Comparison of ENCODE assay signal across 7 cellular contexts in the genomic region with DNA sequence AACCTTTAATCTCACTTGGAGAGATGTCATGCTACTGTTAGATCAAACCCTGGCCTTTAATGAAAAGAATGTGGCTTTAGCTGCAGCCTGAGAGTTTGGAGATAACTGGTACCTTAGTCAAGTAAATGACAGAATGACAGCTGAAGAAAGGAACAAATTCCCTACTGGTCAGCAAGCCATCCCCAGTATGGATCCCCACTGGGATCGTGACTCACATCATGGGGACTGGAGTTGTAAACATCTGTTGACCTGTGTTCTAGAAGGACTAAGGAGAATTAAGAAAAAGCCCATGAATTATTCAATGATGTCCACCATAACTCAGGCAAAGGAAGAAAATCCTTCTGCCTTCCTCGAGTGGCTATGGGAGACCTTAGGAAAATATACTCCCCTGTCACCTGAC. TPM values are rescaled to one million over a fixed set of nuclear protein-coding genes. Genes with fewer than 3 reads are reported as not detected.
A peak's percentile ranks its signal among the peaks of the same experiment; 100 is the strongest.
DNase-seq lines count a peak whose midpoint lies in the region; ATAC-seq, FAIRE-seq and TF ChIP-seq lines count a peak whose summit lies in the region.
"Not testable (repeated sequence)": the region's sequence is repeated elsewhere in the genome, so short reads cannot be mapped to it uniquely, and the experiment has no call there.

No MANE protein-coding gene starts in this region.

- peak overlapping the region; percentile 87 for H3K4ac ChIP-seq in IMR-90 (ENCODE audit: low read depth, low read length)

- peak overlapping the region; percentile 11 for H3K27ac ChIP-seq in AG04450 (ENCODE audit: low read depth, low read length)
- H3K27ac ChIP-seq in IMR-90 (ENCODE audit: insufficient read depth, low read length); endodermal cell (ENCODE audit: low read depth, low read length); osteoblast (ENCODE audit: low read depth, low read length): not testable (repeated sequence)
- H3K27ac ChIP-seq in PC-3 (ENCODE audit: low read length), result peak overlapping the region; percentile 48
- peak overlapping the region; percentile 44 for H3K27ac ChIP-seq in astrocyte (ENCODE audit: low read depth, low read length)

- peak overlapping the region; percentile 79 for H3K27ac Mint-ChIP-seq in HFFc6
- H3K27ac Mint-ChIP-seq in astrocyte (ENCODE audit: unreplicated experiment); endodermal cell: not testable (repeated sequence)

- H2BK120ac ChIP-seq in IMR-90 (ENCODE audit: low read depth, low read length), result peak overlapping the region; percentile 74

- intact Hi-C loops in IMR-90 (cut with micrococcal nuclease); PC-3 (cut with micrococcal nuclease): not testable (repeated sequence)

- peak overlapping the region; percentile 65 for H2AK5ac ChIP-seq in IMR-90 (ENCODE audit: low read depth, low read length)

- H3K4me1 Mint-ChIP-seq in HFFc6 (ENCODE audit: low read depth), result peaks cover 48% of the 10 kb centered on the region
- peaks cover 10% of the 10 kb centered on the region for H3K4me1 Mint-ChIP-seq in astrocyte (ENCODE audit: low read depth, unreplicated experiment)
- H3K4me1 Mint-ChIP-seq in endodermal cell, result peaks cover 11% of the 10 kb centered on the region

- H3F3A ChIP-seq in PC-3 (ENCODE audit: low read length, unreplicated experiment), result not testable (repeated sequence)

- peak overlapping the region; percentile 52; the same call in 1 of the 2 replicates for H3K4me3 Mint-ChIP-seq in HFFc6
- H3K4me3 Mint-ChIP-seq in astrocyte (ENCODE audit: unreplicated experiment), result peak overlapping the region; percentile 14
- not testable (repeated sequence) for H3K4me3 Mint-ChIP-seq in endodermal cell

- H3K4me1 ChIP-seq in IMR-90 (ENCODE audit: control insufficient read depth, insufficient read depth, low read length); endodermal cell (ENCODE audit: control insufficient read depth, insufficient read depth, low read length): not testable (repeated sequence)
- H3K4me1 ChIP-seq in PC-3 (ENCODE audit: insufficient read depth, low read length) (peaks cover 21% of the 10 kb centered on the region), astrocyte (ENCODE audit: insufficient read depth, low read length) (peaks cover 26% of the 10 kb centered on the region), osteoblast (ENCODE audit: insufficient read depth, low read length) (peaks cover 15% of the 10 kb centered on the region)

- H3K9me1 ChIP-seq in IMR-90 (ENCODE audit: insufficient read depth, low read length), result not testable (repeated sequence)

- not testable (repeated sequence) for H4K20me1 ChIP-seq in IMR-90 (ENCODE audit: insufficient read depth, low read length); PC-3 (ENCODE audit: low read length); astrocyte (ENCODE audit: insufficient read depth, low read length); osteoblast (ENCODE audit: insufficient read depth, low read length)

- peak overlapping the region in 1 of 2 experiments; percentile 59; a peak in 2 of 4 replicates for H4K8ac ChIP-seq in IMR-90 (ENCODE audit: low read depth in 2 of 2, low read length in 2 of 2)

- TF ChIP-seq CTCF in AG04450 (IDR thresholded peaks at IDR 0.05; ENCODE audit: low read depth, low read length); HFFc6 (IDR thresholded peaks at IDR 0.05); IMR-90 (conservative IDR thresholded peaks at IDR 0.05; ENCODE audit: low read depth, low read length); PC-3 (conservative IDR thresholded peaks at IDR 0.05; ENCODE audit: low read depth, low read length); astrocyte (IDR thresholded peaks at IDR 0.05; ENCODE audit: insufficient read depth, low read depth, low read length); endodermal cell (conservative IDR thresholded peaks at IDR 0.05); osteoblast (IDR thresholded peaks at IDR 0.05; ENCODE audit: extremely low read depth, low read depth, low read length): not testable (repeated sequence)

- dilution Hi-C loops in IMR-90 (cut with HindIII; ENCODE audit: low sequenced_read_pairs, unreplicated experiment), result not testable (repeated sequence)

- H3K56ac ChIP-seq in IMR-90 (ENCODE audit: extremely low read depth, insufficient read depth, low read length), result peak overlapping the region; percentile 31; the same call in 1 of the 2 replicates

- not testable (repeated sequence) for H2AK9ac ChIP-seq in IMR-90 (replicated peaks; ENCODE audit: low read depth, low read length, poor library complexity)

- not testable (repeated sequence) for H3K9me3 Mint-ChIP-seq in HFFc6; astrocyte (ENCODE audit: unreplicated experiment); endodermal cell

- not testable (repeated sequence) for H3K27me3 ChIP-seq in AG04450 (ENCODE audit: control insufficient read depth, insufficient read depth, low read length); IMR-90 (ENCODE audit: control insufficient read depth, insufficient read depth, low read length); PC-3 (ENCODE audit: low read length); astrocyte (ENCODE audit: insufficient read depth, low read length); endodermal cell (ENCODE audit: control insufficient read depth, insufficient read depth, low read length, poor library complexity, severe bottlenecking); osteoblast (ENCODE audit: insufficient read depth, low read length)

- not testable (repeated sequence) for H3K9me3 ChIP-seq in AG04450 (ENCODE audit: control insufficient read depth, insufficient read depth, low read length); IMR-90 (ENCODE audit: control insufficient read depth, insufficient read depth, low read length); PC-3 (ENCODE audit: low read length); astrocyte (ENCODE audit: insufficient read depth, low read depth, low read length); endodermal cell (ENCODE audit: control insufficient read depth, low read length); osteoblast (ENCODE audit: low read depth, low read length)

- H2BK20ac ChIP-seq in IMR-90 (ENCODE audit: low read depth, low read length), result peak overlapping the region; percentile 34; the same call in 1 of the 2 replicates

- DNase-seq in AG04450 (ENCODE audit: low read depth, low spot score); HFFc6; IMR-90; PC-3; astrocyte (ENCODE audit: low read depth); osteoblast (ENCODE audit: insufficient read length, low spot score, missing footprints): not testable (repeated sequence)
- peak; percentile 39 for DNase-seq in endodermal cell

- H3K14ac ChIP-seq in IMR-90 (replicated peaks; ENCODE audit: low read depth, low read length), result peak overlapping the region; percentile 68; the same call in 1 of the 2 replicates

- peak overlapping the region; percentile 30; the same call in 2 of the 3 replicates for H2BK15ac ChIP-seq in IMR-90 (ENCODE audit: low read depth, low read length)

- not testable (repeated sequence) for H3K27me3 Mint-ChIP-seq in HFFc6 (ENCODE audit: insufficient read depth); astrocyte (ENCODE audit: low read depth, unreplicated experiment)
- H3K27me3 Mint-ChIP-seq in endodermal cell (ENCODE audit: insufficient read depth), result peaks cover 40% of the 10 kb centered on the region

- not testable (repeated sequence) for TF ChIP-seq POLR2A in IMR-90 (IDR thresholded peaks at IDR 0.05; ENCODE audit: low read depth, low read length)

- not testable (repeated sequence) for H3K9me2 ChIP-seq in PC-3 (replicated peaks; ENCODE audit: low read length)

- H3K79me1 ChIP-seq in IMR-90 (ENCODE audit: low read depth in 1 of 2, low read length in 2 of 2), result peaks cover 0 to 11% of the 10 kb centered on the region in 2 experiments; a peak in 2 of 4 replicates

- WGBS in IMR-90 (ENCODE audit: extremely low coverage in 2 of 2, insufficient read length in 1 of 2), 2 experiments, result no CpG with 5 or more reads among the region's 2 CpGs
- WGBS in endodermal cell (ENCODE audit: insufficient coverage in 1 of 2, insufficient read length in 1 of 2), 2 experiments, result 50 to 80% methylated on average over 1 to 2 of the region's 2 CpGs

- CTCF ChIA-PET in AG04450 (lab: Charles Lee); IMR-90 (lab: Yijun Ruan, JAX); PC-3 (lab: Charles Lee): not testable (repeated sequence)

- H3K23ac ChIP-seq in IMR-90 (ENCODE audit: low read depth, low read length), result peak overlapping the region; percentile 84; the same call in 1 of the 2 replicates

- H4K5ac ChIP-seq in IMR-90 (ENCODE audit: low read depth, low read length), result peak overlapping the region; percentile 16; the same call in 1 of the 2 replicates

- TF ChIP-seq RAD21 in IMR-90 (IDR thresholded peaks at IDR 0.05; ENCODE audit: low read length), result not testable (repeated sequence)

- H2BK5ac ChIP-seq in IMR-90 (ENCODE audit: low read depth, low read length, poor library complexity, severe bottlenecking), result peak overlapping the region; percentile 89

- not testable (repeated sequence) for H3K4me2 ChIP-seq in IMR-90 (ENCODE audit: low read depth, low read length); osteoblast (ENCODE audit: insufficient read depth, low read length)
- H3K4me2 ChIP-seq in PC-3 (ENCODE audit: low read length) (peak overlapping the region; percentile 57), astrocyte (ENCODE audit: low read length) (peak overlapping the region; percentile 61)

- not testable (repeated sequence) for H3K4me3 ChIP-seq in AG04450 (ENCODE audit: low read depth, low read length); IMR-90 (ENCODE audit: insufficient read depth, low read depth, low read length); PC-3 (ENCODE audit: low read length); astrocyte (ENCODE audit: insufficient read depth, low read depth, low read length); endodermal cell (ENCODE audit: low read length); osteoblast (ENCODE audit: insufficient read depth, low read length)

- H3K18ac ChIP-seq in IMR-90 (ENCODE audit: low read depth, low read length), result peak overlapping the region; percentile 67; the same call in 1 of the 2 replicates

- H3K79me2 ChIP-seq in PC-3 (ENCODE audit: low read length); astrocyte (ENCODE audit: insufficient read depth, low read length); osteoblast (ENCODE audit: insufficient read depth, low read length): not testable (repeated sequence)

- peak overlapping the region; percentile 70 for H4K91ac ChIP-seq in IMR-90 (ENCODE audit: insufficient read depth, low read depth, low read length)

- not testable (repeated sequence) for H2AFZ ChIP-seq in IMR-90 (replicated peaks; ENCODE audit: low read length, poor library complexity); PC-3 (ENCODE audit: low read length); astrocyte (ENCODE audit: low read depth, low read length)
- peak overlapping the region; percentile 10 for H2AFZ ChIP-seq in osteoblast (ENCODE audit: low read length)

- in situ Hi-C loops in IMR-90 (cut with MboI; ENCODE audit: low sequenced_read_pairs), result not testable (repeated sequence)

- FAIRE-seq in astrocyte (lab: Jason Lieb, UNC), result not testable (repeated sequence)

- not testable (repeated sequence) for H3K9ac ChIP-seq in IMR-90 (ENCODE audit: low read depth, low read length); PC-3 (ENCODE audit: low read length); astrocyte (ENCODE audit: low read length); endodermal cell (ENCODE audit: extremely low read depth, low read length, poor library complexity, severe bottlenecking)

- POLR2A ChIA-PET in AG04450 (lab: Yijun Ruan, JAX), result interaction anchor here (1.4 kb wide), 1 partner anchor 8 kb away, joined by 3 read pairs; the partner anchor contains the start of gene PANX1
- POLR2A ChIA-PET in IMR-90 (lab: Charles Lee; ENCODE audit: unreplicated experiment); PC-3 (lab: Charles Lee; ENCODE audit: unreplicated experiment): not testable (repeated sequence)

- not testable (repeated sequence) for H3K36me3 ChIP-seq in IMR-90 (ENCODE audit: control insufficient read depth, insufficient read depth, low read length); PC-3 (ENCODE audit: low read depth, low read length); astrocyte (ENCODE audit: insufficient read depth, low read length); endodermal cell (ENCODE audit: control insufficient read depth, insufficient read depth, low read length); osteoblast (ENCODE audit: insufficient read depth, low read length)

- BruUV-seq in IMR-90 (replicated peaks; lab: Mats Ljungman, UMichigan); PC-3 (replicated peaks; lab: Mats Ljungman, UMichigan): not testable (repeated sequence)

- not testable (repeated sequence) for ATAC-seq in IMR-90 (ENCODE audit: low read depth); PC-3

- H3K36me3 Mint-ChIP-seq in HFFc6 (ENCODE audit: low read depth); astrocyte (ENCODE audit: low read depth, unreplicated experiment); endodermal cell (ENCODE audit: low read depth): not testable (repeated sequence)

RNA-seq across cellular contexts. Expression of gene PANX1, which starts 8.1 kb away (rescaled TPM):
- polyA plus RNA-seq in AG04450 (2011; rRNA removed) (51.2 and 52.9 TPM in 2 replicates), IMR-90 (2012; rRNA removed) (26.3 and 29.8 TPM in 2 replicates)
- polyA minus RNA-seq in AG04450 (2011; rRNA and poly(A)+ RNA removed), result 63.7 and 65.5 TPM in 2 replicates
- total RNA-seq in HFFc6 (2021; fragmentation: NEBNext Ultra II Directional; extraction: Animal tissue kit (Norgen Biotek cat#: 25700)), result 10 to 100 TPM; 22.5 to 26.7 (median 24.5) TPM
- total RNA-seq in IMR-90 (2012; rRNA removed) (70.3 and 70.8 TPM in 2 replicates), PC-3 (2014; rRNA removed) (62.9 and 67.7 TPM in 2 replicates), astrocyte (42.1 and 46.8 TPM in 2 replicates), endodermal cell (10 to 100 TPM; 19.4 to 21.0 TPM), osteoblast (41.3 and 48.1 TPM in 2 replicates)
- 13.5 and 16.4 TPM in 2 replicates for polyA plus RNA-seq in IMR-90 (2012; cell fraction: cytosol; rRNA removed)
- 5.1 and 13.1 TPM in 2 replicates for polyA plus RNA-seq in IMR-90 (2012; cell fraction: nucleus; rRNA removed; ENCODE audit: low replicate concordance)
- 32.9 TPM for polyA plus RNA-seq in endodermal cell (2013, experiment 1 of 2)
- polyA plus RNA-seq in endodermal cell (2013, experiment 2 of 2), result 30.0 TPM
